ENCODE assay signal across 16 cellular contexts in genomic region chr9:126435105-126435504, GRCh38.
DNase-seq lines count a peak whose midpoint lies in the region; ATAC-seq and TF ChIP-seq lines count a peak whose summit lies in the region.
"Had no signal": no experiment of that assay in that cellular context is flagged by ENCODE, and none has a peak within 500 bp of the region (broad histone marks: within the 10 kb centered on the region; RNA-seq: fewer than 3 reads in every experiment).

No MANE protein-coding gene starts in this region.

- ATAC-seq in sciatic nerve: no peak
- no peak for ATAC-seq in HG02981 (IDR thresholded peaks at IDR 0.05; ENCODE audit: unreplicated experiment)
- no peak for ATAC-seq in WTC11
- ATAC-seq: CD8-positive, alpha-beta T cell had no signal

- no peaks in the 10 kb centered on the region for H3K27me3 Mint-ChIP-seq in WTC11 (ENCODE audit: low read depth)
- H3K27me3 Mint-ChIP-seq: B cell had no signal

- no peak for TF ChIP-seq CTCF in WTC11 (IDR thresholded peaks at IDR 0.05)

- H3K27ac ChIP-seq in caudate nucleus (ENCODE audit: low read depth, low read length): peak overlapping the region; percentile 58
- H3K27ac ChIP-seq: BLaER1 treated with 17β-estradiol and CSF1 and Interleukin-3, amounts not matched to agents 10 nM and 100 nM; HL-60 had no signal

- POLR2A ChIA-PET in WTC11 (lab: Charles Lee): interaction anchor here (0.7 kb wide), 1 partner anchor 968 kb away, joined by 5 read pairs; no protein-coding TSS in a partner anchor

- H3K9me3 Mint-ChIP-seq in WTC11: no peaks in the 10 kb centered on the region
- H3K9me3 Mint-ChIP-seq: CD8-positive, alpha-beta T cell had no signal

- intact Hi-C loops in sciatic nerve (cut with DNase I): no loop called here

- CTCF ChIA-PET in WTC11 (lab: Charles Lee): interaction anchor here (1.0 to 2.6 kb wide), 4 partner anchors 15 to 64 kb away, joined by 3 to 7 read pairs (median 5); no protein-coding TSS in a partner anchor

- no peaks in the 10 kb centered on the region for H3K36me3 Mint-ChIP-seq in WTC11

- peak; percentile 37 for DNase-seq in NCI-H774 (lab: John Stamatoyannopoulos, UW)
- peak in 2 of 61 donors; percentile 24 to 40 for DNase-seq in caudate nucleus (lab: John Stamatoyannopoulos, UW)
- DNase-seq in islet precursor cell: peak; percentile 9
- peak; percentile 43 for DNase-seq in sciatic nerve (ENCODE audit: low spot score)
- DNase-seq in activated CD4-positive, alpha-beta T cell treated with anti-CD3 and anti-CD28 coated beads for 1 hour: no peak
- DNase-seq in NCI-H82 (lab: John Stamatoyannopoulos, UW): no peak
- DNase-seq in WTC11 (ENCODE audit: low spot score): no peak
- DNase-seq: Calu3; CD8-positive, alpha-beta T cell; GF-D8; GOT3; H9 had no signal

- no peak overlapping the region for H3K27ac Mint-ChIP-seq in WTC11
- H3K27ac Mint-ChIP-seq: B cell; CD8-positive, alpha-beta T cell had no signal

- peaks cover 5% of the 10 kb centered on the region for H3K4me1 Mint-ChIP-seq in WTC11

- H3K4me3 Mint-ChIP-seq in WTC11: no peak overlapping the region
- H3K4me3 Mint-ChIP-seq: B cell; CD8-positive, alpha-beta T cell; H9 had no signal

TF ChIP-seq in WTC11, 78 proteins besides CTCF, POLR2A, EP300 and RAD21:
- TF ChIP-seq ZNF219 (CRISPR knock-in tag; IDR thresholded peaks at IDR 0.05; ENCODE audit: borderline replicate concordance) (no peak), AFF4 (CRISPR knock-in tag; IDR thresholded peaks at IDR 0.05; ENCODE audit: borderline replicate concordance) (no peak), SP1 (CRISPR knock-in tag; conservative IDR thresholded peaks at IDR 0.05) (no peak), TEAD4 (CRISPR knock-in tag; IDR thresholded peaks at IDR 0.05) (no peak), ZMAT4 (CRISPR knock-in tag; IDR thresholded peaks at IDR 0.05) (no peak), FOXP4 (CRISPR knock-in tag; IDR thresholded peaks at IDR 0.05) (no peak), TP53 (CRISPR knock-in tag; IDR thresholded peaks at IDR 0.05) (no peak), ZSCAN18 (CRISPR knock-in tag; IDR thresholded peaks at IDR 0.05) (no peak), ATF6 (CRISPR knock-in tag; IDR thresholded peaks at IDR 0.05) (no peak)

Comparison
In these comparisons a context has a peak if more than half of its experiments do, and no peak if none do; other contexts are left out.
1. DNase-seq: peak in NCI-H774 (single experiment), islet precursor cell (single experiment) and sciatic nerve (single experiment); none in activated CD4-positive, alpha-beta T cell treated with anti-CD3 and anti-CD28 coated beads for 1 hour (single experiment), NCI-H82 (single experiment) and WTC11 (single experiment).